ENCODE assay signal across 13 cellular contexts in the genomic region with DNA sequence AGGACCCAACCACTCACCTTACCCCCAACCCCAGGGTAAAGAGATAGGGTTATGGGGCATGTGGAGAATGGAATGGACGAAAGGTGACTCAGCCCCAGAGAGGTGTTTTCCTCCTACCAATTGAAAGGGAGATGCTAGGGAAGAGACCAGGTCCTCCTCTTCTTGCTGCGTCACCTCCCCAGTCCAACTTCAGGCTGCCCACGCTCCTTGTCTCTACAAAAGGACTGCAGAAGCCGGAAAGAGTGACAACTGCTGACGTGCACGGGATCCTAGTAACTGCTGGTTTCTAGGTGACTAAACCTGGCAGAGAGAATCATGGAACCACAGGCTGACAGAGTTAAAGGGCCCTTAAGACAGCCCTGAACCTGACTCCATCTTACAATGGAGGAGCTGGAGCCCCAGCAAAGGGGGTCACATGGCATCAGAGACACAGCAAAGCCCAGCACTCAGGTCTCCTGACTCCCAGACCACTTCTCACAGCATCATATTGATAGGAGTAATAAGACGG. TPM values are rescaled to one million over a fixed set of nuclear protein-coding genes. Genes with fewer than 3 reads are reported as not detected.
DNase-seq lines count a peak whose midpoint lies in the region; ATAC-seq and TF ChIP-seq lines count a peak whose summit lies in the region.
"Had no signal": no experiment of that assay in that cellular context is flagged by ENCODE, and none has a peak within 500 bp of the region (broad histone marks: within the 10 kb centered on the region; RNA-seq: fewer than 3 reads in every experiment).

No MANE protein-coding gene starts in this region.

- peaks cover 76% of the 10 kb centered on the region for H3K4me1 ChIP-seq in adipocyte (ENCODE audit: control insufficient read depth, insufficient read depth, low read length)
- H3K4me1 ChIP-seq in BE2C, result no peaks in the 10 kb centered on the region

- H3K4me1 Mint-ChIP-seq in mesothelial cell of epicardium, result peaks cover 7% of the 10 kb centered on the region

- no peaks in the 10 kb centered on the region for H3K9me3 ChIP-seq in adipocyte (ENCODE audit: control insufficient read depth, low read length)
- no peaks in the 10 kb centered on the region for H3K9me3 ChIP-seq in BE2C

- H3K4me3 Mint-ChIP-seq in mesothelial cell of epicardium, result peak overlapping the region; percentile 4

- no peak overlapping the region for H3K27ac Mint-ChIP-seq in mesothelial cell of epicardium

- H3K27me3 Mint-ChIP-seq in mesothelial cell of epicardium (ENCODE audit: low read depth), result peaks cover 14% of the 10 kb centered on the region

- H3K27ac ChIP-seq in temporal lobe (ENCODE audit: low read depth, low read length), result peak overlapping the region; percentile 8

- peak overlapping the region; percentile 84 for H3K9ac ChIP-seq in adipocyte (ENCODE audit: low read length)

- no peaks in the 10 kb centered on the region for H3K9me3 Mint-ChIP-seq in mesothelial cell of epicardium

- TF ChIP-seq CTCF in epithelial cell of proximal tubule (conservative IDR thresholded peaks at IDR 0.05; ENCODE audit: low read depth, low read length) (no peak), mesothelial cell of epicardium (IDR thresholded peaks at IDR 0.05; ENCODE audit: unreplicated experiment) (no peak), BE2C (IDR thresholded peaks at IDR 0.05; ENCODE audit: low read depth, low read length) (no peak)

- DNase-seq in adipocyte (ENCODE audit: low read depth), result no peak
- no peak for DNase-seq in epithelial cell of proximal tubule (ENCODE audit: low read depth)
- DNase-seq in mesothelial cell of epicardium (ENCODE audit: low spot score in 2 of 2, unreplicated experiment in 2 of 2), result no peak
- no peak for DNase-seq in A172 (ENCODE audit: low spot score)
- no peak for DNase-seq in BE2C
- DNase-seq: activated naive CD4-positive, alpha-beta T cell treated with anti-CD3 and anti-CD28 coated beads, Interleukin-2, amount 50 U/mL, for 16 hours; glutamatergic neuron; Karpas-422; NK-92 treated with Interleukin-12 subunit alpha and Interleukin-12 subunit beta, amount 100 ng/mL, for 24 hours; retina had no signal

- H3K36me3 ChIP-seq in adipocyte (ENCODE audit: control insufficient read depth, insufficient read depth, low read length, severe bottlenecking), result peaks cover 27% of the 10 kb centered on the region
- H3K36me3 ChIP-seq in BE2C, result no peaks in the 10 kb centered on the region

- peak overlapping the region; percentile 83 for H3K4me3 ChIP-seq in adipocyte (ENCODE audit: low read length)
- peak overlapping the region; percentile 82 for H3K4me3 ChIP-seq in epithelial cell of proximal tubule (ENCODE audit: low read depth, low read length)
- no peak overlapping the region for H3K4me3 ChIP-seq in BE2C (ENCODE audit: low read depth, low read length)

- no peaks in the 10 kb centered on the region for H3K27me3 ChIP-seq in adipocyte (replicated peaks; ENCODE audit: control insufficient read depth, insufficient read depth, low read length)
- H3K27me3 ChIP-seq in BE2C, result no peaks in the 10 kb centered on the region

- H3K36me3 Mint-ChIP-seq in mesothelial cell of epicardium, result no peaks in the 10 kb centered on the region

- ATAC-seq in HG03354 (IDR thresholded peaks at IDR 0.05; ENCODE audit: poor library complexity, severe bottlenecking, unreplicated experiment) (no peak), HG03097 (IDR thresholded peaks at IDR 0.05; ENCODE audit: low FRiP score, unreplicated experiment) (no peak)

RNA-seq across cellular contexts. Expression of gene GPX3, which starts 2.2 kb away (rescaled TPM):
- 9.3 and 10.9 TPM in 2 replicates for total RNA-seq in epithelial cell of proximal tubule
- 2.0 to 2.6 TPM (median 2.4 TPM) in 3 replicates for total RNA-seq in mesothelial cell of epicardium
- 29.7 TPM for total RNA-seq in temporal lobe
- total RNA-seq in A172 (2014; rRNA removed; shearing (Covaris generic)), result not detected in 2 replicates
- 4.4 TPM for polyA plus RNA-seq in BE2C (2012; ENCODE audit: insufficient read depth, insufficient read length, low read depth)

RNA-seq across cellular contexts. Expression of gene TNIP1, which starts 58.3 kb away (rescaled TPM):
- total RNA-seq in epithelial cell of proximal tubule (241 and 255 TPM in 2 replicates), mesothelial cell of epicardium (80.4 to 84.1 TPM (median 81.8 TPM) in 3 replicates), temporal lobe (17.9 TPM)
- total RNA-seq in A172 (2014; rRNA removed; shearing (Covaris generic)), result 125 and 132 TPM in 2 replicates
- 47.8 TPM for polyA plus RNA-seq in BE2C (2012; ENCODE audit: insufficient read depth, insufficient read length, low read depth)
